2 cellular contexts compared by ENCODE assay signal in genomic region chr4:70895846-70896435, GRCh38.
TF ChIP-seq lines count a peak whose summit lies in the region.

No MANE protein-coding gene starts in this region.

TF ChIP-seq in GM23338, 12 proteins besides CTCF, POLR2A, EP300 and RAD21 (continued from another document):
- no peak for TF ChIP-seq JUNB (IDR thresholded peaks at IDR 0.05; ENCODE audit: unreplicated experiment)
- no peak for TF ChIP-seq ZNF114 (CRISPR knock-in tag; IDR thresholded peaks at IDR 0.05)
- TF ChIP-seq EZH2phosphoT487 (IDR thresholded peaks at IDR 0.05; ENCODE audit: unreplicated experiment) = no peak
- no peak for TF ChIP-seq EZH2 (IDR thresholded peaks at IDR 0.05; ENCODE audit: low read depth, unreplicated experiment)
- TF ChIP-seq CREB1 (CRISPR knock-in tag; IDR thresholded peaks at IDR 0.05; ENCODE audit: low read depth) = no peak
- TF ChIP-seq REST (IDR thresholded peaks at IDR 0.05; ENCODE audit: unreplicated experiment) = no peak
- no peak for TF ChIP-seq ETS1 (IDR thresholded peaks at IDR 0.05)
- TF ChIP-seq NANOG (IDR thresholded peaks at IDR 0.05; ENCODE audit: borderline replicate concordance) = no peak
- no peak for TF ChIP-seq STAT1 (IDR thresholded peaks at IDR 0.05; ENCODE audit: unreplicated experiment)
- TF ChIP-seq POLR2AphosphoS5 (IDR thresholded peaks at IDR 0.05; ENCODE audit: low read depth) = no peak
- TF ChIP-seq, protein P1, sequence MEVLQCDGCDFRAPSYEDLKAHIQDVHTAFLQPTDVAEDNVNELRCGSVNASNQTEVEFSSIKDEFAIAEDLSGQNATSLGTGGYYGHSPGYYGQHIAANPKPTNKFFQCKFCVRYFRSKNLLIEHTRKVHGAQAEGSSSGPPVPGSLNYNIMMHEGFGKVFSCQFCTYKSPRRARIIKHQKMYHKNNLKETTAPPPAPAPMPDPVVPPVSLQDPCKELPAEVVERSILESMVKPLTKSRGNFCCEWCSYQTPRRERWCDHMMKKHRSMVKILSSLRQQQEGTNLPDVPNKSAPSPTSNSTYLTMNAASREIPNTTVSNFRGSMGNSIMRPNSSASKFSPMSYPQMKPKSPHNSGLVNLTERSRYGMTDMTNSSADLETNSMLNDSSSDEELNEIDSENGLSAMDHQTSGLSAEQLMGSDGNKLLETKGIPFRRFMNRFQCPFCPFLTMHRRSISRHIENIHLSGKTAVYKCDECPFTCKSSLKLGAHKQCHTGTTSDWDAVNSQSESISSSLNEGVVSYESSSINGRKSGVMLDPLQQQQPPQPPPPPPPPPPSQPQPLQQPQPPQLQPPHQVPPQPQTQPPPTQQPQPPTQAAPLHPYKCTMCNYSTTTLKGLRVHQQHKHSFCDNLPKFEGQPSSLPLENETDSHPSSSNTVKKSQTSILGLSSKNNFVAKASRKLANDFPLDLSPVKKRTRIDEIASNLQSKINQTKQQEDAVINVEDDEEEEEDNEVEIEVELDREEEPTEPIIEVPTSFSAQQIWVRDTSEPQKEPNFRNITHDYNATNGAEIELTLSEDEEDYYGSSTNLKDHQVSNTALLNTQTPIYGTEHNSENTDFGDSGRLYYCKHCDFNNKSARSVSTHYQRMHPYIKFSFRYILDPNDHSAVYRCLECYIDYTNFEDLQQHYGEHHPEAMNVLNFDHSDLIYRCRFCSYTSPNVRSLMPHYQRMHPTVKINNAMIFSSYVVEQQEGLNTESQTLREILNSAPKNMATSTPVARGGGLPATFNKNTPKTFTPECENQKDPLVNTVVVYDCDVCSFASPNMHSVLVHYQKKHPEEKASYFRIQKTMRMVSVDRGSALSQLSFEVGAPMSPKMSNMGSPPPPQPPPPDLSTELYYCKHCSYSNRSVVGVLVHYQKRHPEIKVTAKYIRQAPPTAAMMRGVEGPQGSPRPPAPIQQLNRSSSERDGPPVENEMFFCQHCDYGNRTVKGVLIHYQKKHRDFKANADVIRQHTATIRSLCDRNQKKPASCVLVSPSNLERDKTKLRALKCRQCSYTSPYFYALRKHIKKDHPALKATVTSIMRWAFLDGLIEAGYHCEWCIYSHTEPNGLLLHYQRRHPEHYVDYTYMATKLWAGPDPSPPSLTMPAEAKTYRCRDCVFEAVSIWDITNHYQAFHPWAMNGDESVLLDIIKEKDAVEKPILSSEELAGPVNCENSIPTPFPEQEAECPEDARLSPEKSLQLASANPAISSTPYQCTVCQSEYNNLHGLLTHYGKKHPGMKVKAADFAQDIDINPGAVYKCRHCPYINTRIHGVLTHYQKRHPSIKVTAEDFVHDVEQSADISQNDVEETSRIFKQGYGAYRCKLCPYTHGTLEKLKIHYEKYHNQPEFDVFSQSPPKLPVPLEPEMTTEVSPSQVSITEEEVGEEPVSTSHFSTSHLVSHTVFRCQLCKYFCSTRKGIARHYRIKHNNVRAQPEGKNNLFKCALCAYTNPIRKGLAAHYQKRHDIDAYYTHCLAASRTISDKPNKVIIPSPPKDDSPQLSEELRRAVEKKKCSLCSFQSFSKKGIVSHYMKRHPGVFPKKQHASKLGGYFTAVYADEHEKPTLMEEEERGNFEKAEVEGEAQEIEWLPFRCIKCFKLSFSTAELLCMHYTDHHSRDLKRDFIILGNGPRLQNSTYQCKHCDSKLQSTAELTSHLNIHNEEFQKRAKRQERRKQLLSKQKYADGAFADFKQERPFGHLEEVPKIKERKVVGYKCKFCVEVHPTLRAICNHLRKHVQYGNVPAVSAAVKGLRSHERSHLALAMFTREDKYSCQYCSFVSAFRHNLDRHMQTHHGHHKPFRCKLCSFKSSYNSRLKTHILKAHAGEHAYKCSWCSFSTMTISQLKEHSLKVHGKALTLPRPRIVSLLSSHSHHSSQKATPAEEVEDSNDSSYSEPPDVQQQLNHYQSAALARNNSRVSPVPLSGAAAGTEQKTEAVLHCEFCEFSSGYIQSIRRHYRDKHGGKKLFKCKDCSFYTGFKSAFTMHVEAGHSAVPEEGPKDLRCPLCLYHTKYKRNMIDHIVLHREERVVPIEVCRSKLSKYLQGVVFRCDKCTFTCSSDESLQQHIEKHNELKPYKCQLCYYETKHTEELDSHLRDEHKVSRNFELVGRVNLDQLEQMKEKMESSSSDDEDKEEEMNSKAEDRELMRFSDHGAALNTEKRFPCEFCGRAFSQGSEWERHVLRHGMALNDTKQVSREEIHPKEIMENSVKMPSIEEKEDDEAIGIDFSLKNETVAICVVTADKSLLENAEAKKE (CRISPR knock-in tag; IDR thresholded peaks at IDR 0.05) = no peak
TF ChIP-seq in GM23338: peak in this region for 0.

TF ChIP-seq in SK-N-SH, 30 proteins besides CTCF, POLR2A, EP300 and RAD21:
- TF ChIP-seq, protein P2, sequence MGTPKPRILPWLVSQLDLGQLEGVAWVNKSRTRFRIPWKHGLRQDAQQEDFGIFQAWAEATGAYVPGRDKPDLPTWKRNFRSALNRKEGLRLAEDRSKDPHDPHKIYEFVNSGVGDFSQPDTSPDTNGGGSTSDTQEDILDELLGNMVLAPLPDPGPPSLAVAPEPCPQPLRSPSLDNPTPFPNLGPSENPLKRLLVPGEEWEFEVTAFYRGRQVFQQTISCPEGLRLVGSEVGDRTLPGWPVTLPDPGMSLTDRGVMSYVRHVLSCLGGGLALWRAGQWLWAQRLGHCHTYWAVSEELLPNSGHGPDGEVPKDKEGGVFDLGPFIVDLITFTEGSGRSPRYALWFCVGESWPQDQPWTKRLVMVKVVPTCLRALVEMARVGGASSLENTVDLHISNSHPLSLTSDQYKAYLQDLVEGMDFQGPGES (IDR thresholded peaks at IDR 0.05; ENCODE audit: low read depth, low read length) = no peak
- TF ChIP-seq SMC3 (IDR thresholded peaks at IDR 0.05; ENCODE audit: low read depth, low read length) (no peak), GATA2 (CRISPR knock-in tag; IDR thresholded peaks at IDR 0.05) (no peak), SIN3A (IDR thresholded peaks at IDR 0.05; ENCODE audit: borderline replicate concordance, low read depth, low read length) (no peak), USF2 (IDR thresholded peaks at IDR 0.05; ENCODE audit: borderline replicate concordance, low read depth, low read length) (no peak), RFX5 (IDR thresholded peaks at IDR 0.05; ENCODE audit: low read length) (no peak), GABPA (IDR thresholded peaks at IDR 0.05; ENCODE audit: low read depth) (no peak), RXRA (IDR thresholded peaks at IDR 0.05; ENCODE audit: borderline replicate concordance, low read depth) (no peak), TEAD4 (IDR thresholded peaks at IDR 0.05; ENCODE audit: borderline replicate concordance, insufficient read depth) (no peak), REST (IDR thresholded peaks at IDR 0.05; ENCODE audit: low read depth, low read length) (no peak), TAF1 (IDR thresholded peaks at IDR 0.05; ENCODE audit: borderline replicate concordance, low read depth, low read length) (no peak)
- TF ChIP-seq, protein P3, sequence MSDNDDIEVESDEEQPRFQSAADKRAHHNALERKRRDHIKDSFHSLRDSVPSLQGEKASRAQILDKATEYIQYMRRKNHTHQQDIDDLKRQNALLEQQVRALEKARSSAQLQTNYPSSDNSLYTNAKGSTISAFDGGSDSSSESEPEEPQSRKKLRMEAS (IDR thresholded peaks at IDR 0.05; ENCODE audit: low read depth) = no peak
